In the genomic region with DNA sequence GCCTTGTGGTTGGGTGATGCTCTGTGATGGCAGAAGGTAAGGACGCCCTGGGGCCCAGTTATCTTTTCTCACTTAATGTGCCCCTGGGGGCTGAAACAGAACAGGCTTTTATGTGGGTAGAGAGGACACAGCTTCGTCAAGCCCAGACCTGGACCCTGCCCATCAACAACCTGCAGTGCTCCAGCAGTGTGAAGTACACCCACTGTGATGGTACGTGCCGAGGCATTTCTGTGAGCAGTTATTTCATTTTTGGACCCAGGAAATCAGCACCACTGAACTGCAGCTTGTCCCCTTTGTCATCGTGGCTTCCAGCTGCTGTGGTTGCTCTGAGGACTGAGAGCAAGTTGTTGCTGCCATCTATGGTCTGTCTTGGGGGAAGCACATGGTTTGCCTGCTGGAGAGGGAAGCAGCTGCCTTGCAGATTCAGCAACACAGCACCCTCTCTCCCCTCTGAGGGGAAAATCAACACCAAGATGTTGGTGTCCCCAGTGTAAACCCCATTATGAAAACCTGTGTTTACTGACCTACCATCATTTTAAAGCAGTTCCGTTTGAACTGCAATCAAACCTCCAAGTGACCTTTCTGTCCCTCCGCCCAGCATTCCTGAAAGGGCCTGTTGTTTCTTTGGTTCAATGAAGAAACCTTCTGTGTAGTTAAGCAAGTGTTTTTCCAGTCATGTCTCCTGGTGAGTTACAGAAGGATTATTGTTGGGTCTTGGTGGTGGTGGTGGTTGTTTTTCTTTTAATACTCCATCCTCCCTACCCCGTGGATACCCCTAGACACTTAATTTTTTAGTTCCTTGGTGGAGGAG, we compare ENCODE assay signal across 8 cellular contexts.
DNase-seq lines count a peak whose midpoint lies in the region; FAIRE-seq and TF ChIP-seq lines count a peak whose summit lies in the region.

No MANE protein-coding gene starts in this region.

- H3K4me2 ChIP-seq in osteoblast (ENCODE audit: insufficient read depth, low read length) = no peak overlapping the region

- peak; percentile 80 for FAIRE-seq in H54 (lab: Jason Lieb, UNC)

- H2AFZ ChIP-seq in osteoblast (ENCODE audit: low read length) = no peak overlapping the region

- H3K36me3 ChIP-seq in osteoblast (ENCODE audit: insufficient read depth, low read length) = no peaks in the 10 kb centered on the region
- no peaks in the 10 kb centered on the region for H3K36me3 ChIP-seq in tibial nerve

- H3K27me3 ChIP-seq in osteoblast (ENCODE audit: insufficient read depth, low read length) = no peaks in the 10 kb centered on the region
- H3K27me3 ChIP-seq in tibial nerve = no peaks in the 10 kb centered on the region

- TF ChIP-seq CTCF in osteoblast (IDR thresholded peaks at IDR 0.05; ENCODE audit: extremely low read depth, low read depth, low read length) (peak; percentile 90), tibial nerve (IDR thresholded peaks at IDR 0.05) (peak; percentile 68 to 83 (median 75))

- in situ Hi-C loops in G401 (cut with HindIII; ENCODE audit: low sequenced_read_pairs) = no loop called here

- H3K27ac ChIP-seq in osteoblast (ENCODE audit: low read depth, low read length) = no peak overlapping the region
- peak overlapping the region; percentile 5 to 82 (median 56) for H3K27ac ChIP-seq in tibial nerve

- TF ChIP-seq POLR2A in H54 (IDR thresholded peaks at IDR 0.05; ENCODE audit: low read depth, low read length) = no peak
- no peak for TF ChIP-seq POLR2A in tibial nerve (IDR thresholded peaks at IDR 0.05)

- 22 to 29% methylated on average over 7 to 8 of the region's 8 CpGs for WGBS in tibial nerve, 2 donors

- H4K20me1 ChIP-seq in osteoblast (ENCODE audit: insufficient read depth, low read length) = no peaks in the 10 kb centered on the region

- H3K4me1 ChIP-seq in osteoblast (ENCODE audit: insufficient read depth, low read length) (peaks cover 44% of the 10 kb centered on the region), tibial nerve (peaks cover 0 to 53% (median 17%) of the 10 kb centered on the region in 4 donors)

- DNase-seq in G401 (ENCODE audit: low spot score) = peak; percentile 89
- DNase-seq in H54 (ENCODE audit: insufficient read length, low spot score) = no peak
- DNase-seq in LoVo (ENCODE audit: low spot score) = peak; percentile 77
- DNase-seq in RPMI8226 = peak; percentile 55
- peak; percentile 36 for DNase-seq in activated T-helper 9 cell treated with anti-CD3 and anti-CD28 coated beads, Interleukin-2, amount 50 U/mL, for 16 hours (ENCODE audit: low read depth)
- DNase-seq in foreskin melanocyte = peak; percentile 96
- no peak for DNase-seq in osteoblast (ENCODE audit: insufficient read length, low spot score, missing footprints)
- peak; percentile 38 to 73 for DNase-seq in tibial nerve (ENCODE audit: low spot score in 2 of 2)

- H3K9me3 ChIP-seq in osteoblast (ENCODE audit: low read depth, low read length) (no peaks in the 10 kb centered on the region), tibial nerve (no peaks in the 10 kb centered on the region)

- no peaks in the 10 kb centered on the region for H3K79me2 ChIP-seq in osteoblast (ENCODE audit: insufficient read depth, low read length)

- peak in 1 of 2 donors; percentile 64 for TF ChIP-seq EP300 in tibial nerve (IDR thresholded peaks at IDR 0.05)

- H3K4me3 ChIP-seq in osteoblast (ENCODE audit: insufficient read depth, low read length) = no peak overlapping the region
- H3K4me3 ChIP-seq in tibial nerve = no peak overlapping the region

Comparison
In these comparisons a context has a peak if more than half of its experiments do, and no peak if none do; other contexts are left out.
1. DNase-seq: peak in G401 (single experiment), LoVo (single experiment), RPMI8226 (single experiment), activated T-helper 9 cell treated with anti-CD3 and anti-CD28 coated beads, Interleukin-2, amount 50 U/mL, for 16 hours (single experiment), foreskin melanocyte (single experiment) and tibial nerve (2 of 2); none in H54 (single experiment) and osteoblast (single experiment).